Comparison of ENCODE assay signal across 14 cellular contexts in genomic region chrX:19774905-19775304, GRCh38.
DNase-seq lines count a peak whose midpoint lies in the region; ATAC-seq and TF ChIP-seq lines count a peak whose summit lies in the region.
"Had no signal": no experiment of that assay in that cellular context is flagged by ENCODE, and none has a peak within 500 bp of the region (broad histone marks: within the 10 kb centered on the region; RNA-seq: fewer than 3 reads in every experiment).

No MANE protein-coding gene starts in this region.

- H3K27me3 Mint-ChIP-seq in activated T-helper 2 cell treated with anti-CD3 and anti-CD28 coated beads, Interferon-gamma antibody, Interleukin-2, Interleukin-4, amounts not matched to agents 10 μg/mL and 5 μg/mL and 100 μg/mL, durations not matched to agents 14 hours and 24 hours and 36 hours (ENCODE audit: low read depth) = no peaks in the 10 kb centered on the region
- H3K27me3 Mint-ChIP-seq: naive B cell had no signal

- peak; percentile 24 for DNase-seq in activated CD4-positive, alpha-beta T cell treated with anti-CD3 and anti-CD28 coated beads for 48 hours
- no peak for DNase-seq in activated CD4-positive, alpha-beta T cell treated with anti-CD3 and anti-CD28 coated beads for 1 hour
- no peak for DNase-seq in activated T-helper 2 cell treated with anti-CD3 and anti-CD28 coated beads, Interferon-gamma antibody, Interleukin-2, Interleukin-4, amounts not matched to agents 10 μg/mL and 5 μg/mL and 100 μg/mL, durations not matched to agents 14 hours and 24 hours and 36 hours (ENCODE audit: low spot score)
- no peak for DNase-seq in COR-L47 (lab: John Stamatoyannopoulos, UW)
- DNase-seq in NCI-H1694 treated with DMSO at 0.1 percent for 48 hours (lab: John Stamatoyannopoulos, UW) = no peak
- DNase-seq: brain microvascular endothelial cell; IMR-90; naive B cell; NCI-H1092; SHP77; stimulated activated CD8-positive, alpha-beta memory T cell treated with anti-CD3 and anti-CD28 coated beads, Interleukin-4, amount 100 ng/mL, for 48 hours had no signal

- no peak overlapping the region for H3K4me3 ChIP-seq in neutrophil (ENCODE audit: low read depth in 1 of 2, low read length in 1 of 2)

- H3K4me1 Mint-ChIP-seq in activated T-helper 2 cell treated with anti-CD3 and anti-CD28 coated beads, Interferon-gamma antibody, Interleukin-2, Interleukin-4, amounts not matched to agents 10 μg/mL and 5 μg/mL and 100 μg/mL, durations not matched to agents 14 hours and 24 hours and 36 hours (ENCODE audit: low read depth) = peaks cover 46% of the 10 kb centered on the region

- peak overlapping the region; percentile 89 for H3K27ac Mint-ChIP-seq in activated T-helper 2 cell treated with anti-CD3 and anti-CD28 coated beads, Interferon-gamma antibody, Interleukin-2, Interleukin-4, amounts not matched to agents 10 μg/mL and 5 μg/mL and 100 μg/mL, durations not matched to agents 14 hours and 24 hours and 36 hours

- H3K4me1 ChIP-seq in neutrophil (ENCODE audit: control insufficient read depth in 1 of 2, insufficient read depth in 1 of 2, low read depth in 1 of 2, low read length in 1 of 2) = peaks cover 42 to 53% of the 10 kb centered on the region in 2 experiments

- ATAC-seq in GM21360 (IDR thresholded peaks at IDR 0.05; ENCODE audit: unreplicated experiment) (peak; percentile 33), GM21619 (IDR thresholded peaks at IDR 0.05; ENCODE audit: unreplicated experiment) (no peak)

- no peaks in the 10 kb centered on the region for H3K9me3 ChIP-seq in neutrophil

- no peaks in the 10 kb centered on the region for H3K27me3 ChIP-seq in neutrophil
- H3K27me3 ChIP-seq: brain microvascular endothelial cell had no signal

- H3K27ac ChIP-seq in neutrophil = peak overlapping the region; percentile 58
- H3K27ac ChIP-seq: brain microvascular endothelial cell had no signal

- peaks cover 20% of the 10 kb centered on the region for H3K36me3 Mint-ChIP-seq in activated T-helper 2 cell treated with anti-CD3 and anti-CD28 coated beads, Interferon-gamma antibody, Interleukin-2, Interleukin-4, amounts not matched to agents 10 μg/mL and 5 μg/mL and 100 μg/mL, durations not matched to agents 14 hours and 24 hours and 36 hours (ENCODE audit: low read depth)
- H3K36me3 Mint-ChIP-seq: naive B cell had no signal

- no peaks in the 10 kb centered on the region for H3K36me3 ChIP-seq in neutrophil
- H3K36me3 ChIP-seq: brain microvascular endothelial cell had no signal

- H3K9me3 Mint-ChIP-seq in activated T-helper 2 cell treated with anti-CD3 and anti-CD28 coated beads, Interferon-gamma antibody, Interleukin-2, Interleukin-4, amounts not matched to agents 10 μg/mL and 5 μg/mL and 100 μg/mL, durations not matched to agents 14 hours and 24 hours and 36 hours = no peaks in the 10 kb centered on the region

- peak overlapping the region; percentile 33 for H3K4me3 Mint-ChIP-seq in activated T-helper 2 cell treated with anti-CD3 and anti-CD28 coated beads, Interferon-gamma antibody, Interleukin-2, Interleukin-4, amounts not matched to agents 10 μg/mL and 5 μg/mL and 100 μg/mL, durations not matched to agents 14 hours and 24 hours and 36 hours (ENCODE audit: low read depth)

- intact Hi-C loops in activated T-helper 2 cell treated with anti-CD3 and anti-CD28 coated beads, Interferon-gamma antibody, Interleukin-2, Interleukin-4, amounts not matched to agents 10 μg/mL and 5 μg/mL and 100 μg/mL, durations not matched to agents 14 hours and 24 hours and 36 hours (cut with micrococcal nuclease) = loop anchor here (1.0 to 5.0 kb wide), 2 partner anchors 10 to 38 kb away; no protein-coding TSS in a partner anchor

- no peak for TF ChIP-seq CTCF in neutrophil (IDR thresholded peaks at IDR 0.05)
